Comparison of ENCODE assay signal across 11 cellular contexts in the genomic region with DNA sequence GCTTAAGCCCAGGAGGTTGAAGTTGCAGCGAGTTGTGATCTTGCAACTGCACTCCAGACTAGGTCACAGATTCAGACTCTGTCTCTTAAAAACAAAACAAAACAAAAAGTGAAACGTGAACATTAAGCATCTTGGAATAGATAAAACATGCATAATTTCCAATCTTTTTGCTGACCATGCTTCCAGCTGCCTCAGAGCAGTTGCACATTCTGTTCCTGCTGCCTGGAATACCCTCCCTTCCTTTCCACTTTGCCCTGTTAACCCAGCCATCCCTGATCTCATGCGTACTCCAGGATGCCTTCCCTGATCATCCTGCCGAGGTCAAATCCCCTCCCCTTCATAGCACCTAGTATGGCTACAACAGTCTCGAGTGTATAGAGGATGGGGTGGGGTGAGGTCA. TPM values are rescaled to one million over a fixed set of nuclear protein-coding genes. Genes with fewer than 3 reads are reported as not detected.
DNase-seq lines count a peak whose midpoint lies in the region; ATAC-seq and TF ChIP-seq lines count a peak whose summit lies in the region.
"Had no signal": no experiment of that assay in that cellular context is flagged by ENCODE, and none has a peak within 500 bp of the region (broad histone marks: within the 10 kb centered on the region; RNA-seq: fewer than 3 reads in every experiment).

No MANE protein-coding gene starts in this region.

- H3K4me1 Mint-ChIP-seq in activated T-cell treated with anti-CD3 and anti-CD28 coated beads, Interleukin-2, amount 50 U/mL, for 72 hours (ENCODE audit: low read depth) = peaks cover 60% of the 10 kb centered on the region
- peaks cover 62% of the 10 kb centered on the region for H3K4me1 Mint-ChIP-seq in stimulated activated naive CD8-positive, alpha-beta T cell treated with anti-CD3 and anti-CD28 coated beads, Interleukin-15, amount 100 ng/mL, for 72 hours

- H3K36me3 Mint-ChIP-seq in activated T-cell treated with anti-CD3 and anti-CD28 coated beads, Interleukin-2, amount 50 U/mL, for 72 hours (ENCODE audit: insufficient read depth in 2 of 2) = peaks cover 0 to 12% of the 10 kb centered on the region in 2 donors

- no peaks in the 10 kb centered on the region for H3K9me2 ChIP-seq in OCI-LY1 (ENCODE audit: low read depth, low read length)

- no peaks in the 10 kb centered on the region for H3F3A ChIP-seq in OCI-LY1 (ENCODE audit: insufficient read depth, low read length)

- peak overlapping the region; percentile 79 for H3K27ac ChIP-seq in OCI-LY1 (ENCODE audit: low read depth, low read length, poor library complexity, severe bottlenecking)
- H3K27ac ChIP-seq in effector memory CD4-positive, alpha-beta T cell (ENCODE audit: insufficient read depth, low read length, poor library complexity, severe bottlenecking) = peak overlapping the region; percentile 95
- H3K27ac ChIP-seq: body of pancreas, vagina had no signal

- H3K4me3 Mint-ChIP-seq in activated T-cell treated with anti-CD3 and anti-CD28 coated beads, Interleukin-2, amount 50 U/mL, for 72 hours = peak overlapping the region; percentile 87 to 96
- H3K4me3 Mint-ChIP-seq in stimulated activated naive CD8-positive, alpha-beta T cell treated with anti-CD3 and anti-CD28 coated beads, Interleukin-15, amount 100 ng/mL, for 72 hours = peak overlapping the region; percentile 89 to 96

- no peaks in the 10 kb centered on the region for H3K79me2 ChIP-seq in OCI-LY1 (ENCODE audit: insufficient read depth, low read length)

- H3K36me3 ChIP-seq in OCI-LY1 (ENCODE audit: insufficient read depth, low read length) = peaks cover 22% of the 10 kb centered on the region; the same call in 1 of the 2 replicates
- H3K36me3 ChIP-seq in effector memory CD4-positive, alpha-beta T cell (ENCODE audit: control insufficient read depth, insufficient read depth, low read length) = peaks cover 25% of the 10 kb centered on the region
- H3K36me3 ChIP-seq: vagina had no signal

- no peaks in the 10 kb centered on the region for H4K20me1 ChIP-seq in OCI-LY1 (ENCODE audit: insufficient read depth, low read length)

- DNase-seq in activated T-cell treated with anti-CD3 and anti-CD28 coated beads, Interleukin-2, amount 50 U/mL, for 72 hours = no peak
- DNase-seq in activated T-cell treated with anti-CD3 and anti-CD28 coated beads for 4 hours (no peak), epidermal melanocyte (ENCODE audit: insufficient read length, low spot score) (no peak), NCI-H2227 (lab: John Stamatoyannopoulos, UW; ENCODE audit: unreplicated experiment) (no peak), NCI-H774 (lab: John Stamatoyannopoulos, UW) (no peak)
- DNase-seq in effector memory CD4-positive, alpha-beta T cell = no peak
- no peak for DNase-seq in stimulated activated naive CD8-positive, alpha-beta T cell treated with anti-CD3 and anti-CD28 coated beads, Interleukin-15, amount 100 ng/mL, for 72 hours
- DNase-seq: NCI-H1694 had no signal

- H3K9ac ChIP-seq in OCI-LY1 (ENCODE audit: low read length) = peak overlapping the region; percentile 75

- ATAC-seq in activated T-cell treated with anti-CD3 and anti-CD28 coated beads, Interleukin-2, amount 50 U/mL, for 72 hours (replicated peaks in 1 of 2) = no peak
- ATAC-seq in stimulated activated naive CD8-positive, alpha-beta T cell treated with anti-CD3 and anti-CD28 coated beads, Interleukin-15, amount 100 ng/mL, for 72 hours = no peak
- ATAC-seq: body of pancreas had no signal

- peak overlapping the region; percentile 70 for H3K4me3 ChIP-seq in OCI-LY1 (ENCODE audit: low read depth, low read length, poor library complexity, severe bottlenecking)
- peak overlapping the region; percentile 74 for H3K4me3 ChIP-seq in effector memory CD4-positive, alpha-beta T cell (ENCODE audit: insufficient read depth, low read depth, low read length, poor library complexity, severe bottlenecking)
- H3K4me3 ChIP-seq: body of pancreas had no signal

- no peaks in the 10 kb centered on the region for H3K27me3 Mint-ChIP-seq in activated T-cell treated with anti-CD3 and anti-CD28 coated beads, Interleukin-2, amount 50 U/mL, for 72 hours (ENCODE audit: low read depth)
- H3K27me3 Mint-ChIP-seq in stimulated activated naive CD8-positive, alpha-beta T cell treated with anti-CD3 and anti-CD28 coated beads, Interleukin-15, amount 100 ng/mL, for 72 hours = no peaks in the 10 kb centered on the region

- no peaks in the 10 kb centered on the region for H3K27me3 ChIP-seq in OCI-LY1 (ENCODE audit: insufficient read depth, low read length)
- H3K27me3 ChIP-seq in effector memory CD4-positive, alpha-beta T cell (replicated peaks; ENCODE audit: control insufficient read depth, insufficient read depth, low read length, poor library complexity, severe bottlenecking) = no peaks in the 10 kb centered on the region
- H3K27me3 ChIP-seq: body of pancreas, vagina had no signal

- H3K27ac Mint-ChIP-seq in activated T-cell treated with anti-CD3 and anti-CD28 coated beads, Interleukin-2, amount 50 U/mL, for 72 hours = peak overlapping the region; percentile 82
- H3K27ac Mint-ChIP-seq in stimulated activated naive CD8-positive, alpha-beta T cell treated with anti-CD3 and anti-CD28 coated beads, Interleukin-15, amount 100 ng/mL, for 72 hours = peak overlapping the region; percentile 95 to 96

- no peak for TF ChIP-seq CTCF in OCI-LY1 (IDR thresholded peaks at IDR 0.05; ENCODE audit: low read length)

- peak overlapping the region; percentile 93 for H3K4me2 ChIP-seq in OCI-LY1 (ENCODE audit: low read length)

- no peak overlapping the region for H2AFZ ChIP-seq in OCI-LY1 (ENCODE audit: low read length)

- H3K4me1 ChIP-seq in OCI-LY1 (ENCODE audit: insufficient read depth, low read length, severe bottlenecking) = peaks cover 39% of the 10 kb centered on the region
- H3K4me1 ChIP-seq in effector memory CD4-positive, alpha-beta T cell (ENCODE audit: control insufficient read depth, insufficient read depth, low read length, poor library complexity, severe bottlenecking) = peaks cover 31% of the 10 kb centered on the region

- no peaks in the 10 kb centered on the region for H3K9me3 ChIP-seq in OCI-LY1 (ENCODE audit: low read length)
- no peaks in the 10 kb centered on the region for H3K9me3 ChIP-seq in effector memory CD4-positive, alpha-beta T cell (ENCODE audit: control insufficient read depth, low read length)
- H3K9me3 ChIP-seq: body of pancreas, vagina had no signal

- H3K9me3 Mint-ChIP-seq in activated T-cell treated with anti-CD3 and anti-CD28 coated beads, Interleukin-2, amount 50 U/mL, for 72 hours = no peaks in the 10 kb centered on the region
- H3K9me3 Mint-ChIP-seq in stimulated activated naive CD8-positive, alpha-beta T cell treated with anti-CD3 and anti-CD28 coated beads, Interleukin-15, amount 100 ng/mL, for 72 hours = no peaks in the 10 kb centered on the region

RNA-seq across cellular contexts. Expression of a gene that starts 0.7 kb away (rescaled TPM):
- 100 to 1,000 TPM; 119 to 126 TPM for total RNA-seq in activated T-cell treated with anti-CD3 and anti-CD28 coated beads, Interleukin-2, amount 50 U/mL, for 72 hours

RNA-seq across cellular contexts. Expression of a gene that starts 19.6 kb away (rescaled TPM):
- 10 to 100 TPM; 16.6 to 18.4 TPM for total RNA-seq in activated T-cell treated with anti-CD3 and anti-CD28 coated beads, Interleukin-2, amount 50 U/mL, for 72 hours

RNA-seq across cellular contexts. Expression of a gene that starts 21.4 kb away (rescaled TPM):
- total RNA-seq in activated T-cell treated with anti-CD3 and anti-CD28 coated beads, Interleukin-2, amount 50 U/mL, for 72 hours = 100 to 1,000 TPM; 134 to 138 TPM

RNA-seq across cellular contexts. Expression of a gene that starts 22.0 kb away (rescaled TPM):
- total RNA-seq in activated T-cell treated with anti-CD3 and anti-CD28 coated beads, Interleukin-2, amount 50 U/mL, for 72 hours = 100 to 1,000 TPM; 145 to 154 TPM

RNA-seq across cellular contexts. Expression of a gene that starts 34.0 kb away (rescaled TPM):
- total RNA-seq in activated T-cell treated with anti-CD3 and anti-CD28 coated beads, Interleukin-2, amount 50 U/mL, for 72 hours = 10 to 100 TPM; 40.5 to 42.4 TPM
